In the genomic region with DNA sequence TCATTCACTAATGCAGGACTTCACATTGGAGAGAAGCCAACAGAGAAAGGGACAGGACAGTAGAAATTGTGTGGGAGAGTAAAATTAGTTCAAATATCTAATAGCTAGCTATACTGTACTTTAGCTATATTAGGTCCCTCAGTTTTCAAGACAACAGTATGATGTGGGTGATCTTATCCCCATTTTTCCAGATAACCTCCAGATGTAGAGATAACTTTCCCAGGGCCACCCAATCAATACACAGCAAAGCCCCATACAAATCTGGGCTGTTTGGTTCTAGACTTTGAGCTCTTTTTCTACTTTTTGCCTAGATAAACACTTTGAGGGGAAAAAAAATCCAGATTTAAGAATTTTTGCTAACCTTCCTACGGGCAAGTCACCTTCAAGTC, we compare ENCODE assay signal across 8 cellular contexts. TPM values are rescaled to one million over a fixed set of nuclear protein-coding genes. Genes with fewer than 3 reads are reported as not detected.
A peak's percentile ranks its signal among the peaks of the same experiment; 100 is the strongest.
DNase-seq lines count a peak whose midpoint lies in the region; ATAC-seq and TF ChIP-seq lines count a peak whose summit lies in the region.

No MANE protein-coding gene starts in this region.

- H2AK5ac ChIP-seq in neuronal stem cell (ENCODE audit: low read depth, low read length), result no peak overlapping the region

- no peak overlapping the region for H2BK120ac ChIP-seq in neuronal stem cell (ENCODE audit: low read depth, low read length)

- no peak overlapping the region for H2BK15ac ChIP-seq in neuronal stem cell (ENCODE audit: low read length)

- no peaks in the 10 kb centered on the region for H3K79me2 ChIP-seq in MM.1S (ENCODE audit: low read length)

- H3K9me3 ChIP-seq in CD4-positive, CD25-positive, alpha-beta regulatory T cell (ENCODE audit: control insufficient read depth in 2 of 2, low read length in 2 of 2), result peaks cover 5 to 8% of the 10 kb centered on the region in 2 experiments
- no peaks in the 10 kb centered on the region for H3K9me3 ChIP-seq in MM.1S (replicated peaks; ENCODE audit: insufficient read depth, low read length)
- no peaks in the 10 kb centered on the region for H3K9me3 ChIP-seq in neuronal stem cell (replicated peaks in 1 of 2; ENCODE audit: control insufficient read depth in 2 of 2, insufficient read depth in 1 of 2, low read depth in 1 of 2, low read length in 2 of 2)

- no peaks in the 10 kb centered on the region for H3F3A ChIP-seq in MM.1S (ENCODE audit: insufficient read depth, low read length)

- H2AFZ ChIP-seq in MM.1S (ENCODE audit: low read length) (peak overlapping the region; percentile 91), neuronal stem cell (ENCODE audit: low read length) (peak overlapping the region; percentile 89)

- peak overlapping the region; percentile 98 for H3K4me3 ChIP-seq in CD4-positive, CD25-positive, alpha-beta regulatory T cell (ENCODE audit: low read depth, low read length)
- H3K4me3 ChIP-seq in MM.1S (ENCODE audit: low read length), result peak overlapping the region; percentile 80
- peak overlapping the region in 1 of 2 donors; percentile 72 for H3K4me3 ChIP-seq in neuronal stem cell (ENCODE audit: low read length in 2 of 2)

- no peaks in the 10 kb centered on the region for H4K20me1 ChIP-seq in MM.1S (ENCODE audit: insufficient read depth, low read length)

- H3K36me3 ChIP-seq in CD4-positive, CD25-positive, alpha-beta regulatory T cell (ENCODE audit: control insufficient read depth, insufficient read depth, low read length), result no peaks in the 10 kb centered on the region
- no peaks in the 10 kb centered on the region for H3K36me3 ChIP-seq in MM.1S (replicated peaks; ENCODE audit: insufficient read depth, low read length)
- H3K36me3 ChIP-seq in neuronal stem cell (replicated peaks in 1 of 2; ENCODE audit: control insufficient read depth in 2 of 2, insufficient read depth in 2 of 2, low read length in 2 of 2), result peaks cover 4 to 30% of the 10 kb centered on the region in 2 donors

- H3K14ac ChIP-seq in neuronal stem cell (ENCODE audit: low read length), result no peak overlapping the region

- peak overlapping the region; percentile 88 to 97 (median 91) for H3K4me3 Mint-ChIP-seq in CD4-positive, CD25-positive, alpha-beta regulatory T cell
- H3K4me3 Mint-ChIP-seq in effector memory CD8-positive, alpha-beta T cell, result peak overlapping the region; percentile 98

- peaks cover 4 to 22% (median 14%) of the 10 kb centered on the region in 4 donors for H3K4me1 Mint-ChIP-seq in CD4-positive, CD25-positive, alpha-beta regulatory T cell
- peaks cover 11 to 20% of the 10 kb centered on the region in 2 donors for H3K4me1 Mint-ChIP-seq in effector memory CD8-positive, alpha-beta T cell (ENCODE audit: low read depth in 2 of 2)

- peak overlapping the region; percentile 62 for H3K9ac ChIP-seq in MM.1S (ENCODE audit: low read length)
- no peak overlapping the region for H3K9ac ChIP-seq in neuronal stem cell (ENCODE audit: low read depth, low read length, poor library complexity)

- peaks cover 2% of the 10 kb centered on the region for H3K36me3 Mint-ChIP-seq in CD4-positive, CD25-positive, alpha-beta regulatory T cell
- peaks cover 9% of the 10 kb centered on the region for H3K36me3 Mint-ChIP-seq in effector memory CD8-positive, alpha-beta T cell (ENCODE audit: insufficient read depth)

- H3K4me2 ChIP-seq in MM.1S (ENCODE audit: low read depth, low read length) (peak overlapping the region; percentile 61), neuronal stem cell (ENCODE audit: insufficient read depth, low read length, poor library complexity, severe bottlenecking) (peak overlapping the region; percentile 26)

- H3K9me3 Mint-ChIP-seq in CD4-positive, CD25-positive, alpha-beta regulatory T cell, result peaks cover 0 to 20% (median 7%) of the 10 kb centered on the region in 7 donors
- H3K9me3 Mint-ChIP-seq in effector memory CD8-positive, alpha-beta T cell, result no peaks in the 10 kb centered on the region

- no peaks in the 10 kb centered on the region for H3K79me1 ChIP-seq in neuronal stem cell (ENCODE audit: low read depth, low read length)

- ATAC-seq in CD4-positive, CD25-positive, alpha-beta regulatory T cell (ENCODE audit: low read depth in 2 of 2), result no peak
- no peak for ATAC-seq in effector memory CD8-positive, alpha-beta T cell (replicated peaks)
- ATAC-seq in HG02938 (IDR thresholded peaks at IDR 0.05; ENCODE audit: unreplicated experiment) (no peak), GM19467 (IDR thresholded peaks at IDR 0.05; ENCODE audit: unreplicated experiment) (no peak)

- no peak overlapping the region for H4K91ac ChIP-seq in neuronal stem cell (ENCODE audit: low read depth, low read length, poor library complexity)

- no peak overlapping the region for H3K18ac ChIP-seq in neuronal stem cell (ENCODE audit: low read length)

- no peaks in the 10 kb centered on the region for H3K27me3 ChIP-seq in CD4-positive, CD25-positive, alpha-beta regulatory T cell (ENCODE audit: control insufficient read depth, insufficient read depth, low read length)
- H3K27me3 ChIP-seq in MM.1S (replicated peaks; ENCODE audit: insufficient read depth, low read length), result no peaks in the 10 kb centered on the region
- H3K27me3 ChIP-seq in neuronal stem cell (ENCODE audit: control insufficient read depth in 3 of 3, insufficient read depth in 3 of 3, low read depth in 1 of 3, low read length in 3 of 3), result peaks cover 0 to 3% (median 0%) of the 10 kb centered on the region in 3 experiments

- no CpG with 5 or more reads among the region's 1 CpG for WGBS in neuronal stem cell (ENCODE audit: extremely low coverage in 2 of 2, insufficient read length in 2 of 2, insufficient replicate concordance in 1 of 2), 2 donors

- H3K27me3 Mint-ChIP-seq in CD4-positive, CD25-positive, alpha-beta regulatory T cell, result peaks cover 10% of the 10 kb centered on the region
- no peaks in the 10 kb centered on the region for H3K27me3 Mint-ChIP-seq in effector memory CD8-positive, alpha-beta T cell

- no peak overlapping the region for H2BK12ac ChIP-seq in neuronal stem cell (ENCODE audit: low read length)

- H3K27ac ChIP-seq in CD4-positive, CD25-positive, alpha-beta regulatory T cell (ENCODE audit: insufficient read depth, low read length, poor library complexity, severe bottlenecking), result peak overlapping the region; percentile 65
- H3K27ac ChIP-seq in MM.1S (ENCODE audit: low read length) (no peak overlapping the region), neuronal stem cell (replicated peaks; ENCODE audit: low read length) (no peak overlapping the region)

- H4K8ac ChIP-seq in neuronal stem cell (ENCODE audit: low read depth, low read length), result no peak overlapping the region

- no peak overlapping the region for H2BK5ac ChIP-seq in neuronal stem cell (ENCODE audit: low read length)

- TF ChIP-seq CTCF in MM.1S (IDR thresholded peaks at IDR 0.05; ENCODE audit: low read length), result no peak

- no peaks in the 10 kb centered on the region for H3K9me2 ChIP-seq in MM.1S (replicated peaks; ENCODE audit: insufficient read depth, low read length)

- no peak overlapping the region for H3K23ac ChIP-seq in neuronal stem cell (ENCODE audit: low read depth, low read length, poor library complexity)

- H3K27ac Mint-ChIP-seq in CD4-positive, CD25-positive, alpha-beta regulatory T cell, result peak overlapping the region; percentile 57 to 95 (median 87)
- H3K27ac Mint-ChIP-seq in effector memory CD8-positive, alpha-beta T cell, result peak overlapping the region; percentile 98 to 99

- DNase-seq in CD4-positive, CD25-positive, alpha-beta regulatory T cell, result no peak
- DNase-seq in MM.1S (no peak), neuronal stem cell (ENCODE audit: low spot score) (no peak), Ammon's horn (ENCODE audit: low spot score) (no peak)
- no peak for DNase-seq in effector memory CD8-positive, alpha-beta T cell
- no peak for DNase-seq in stimulated activated CD4-positive, alpha-beta T cell treated with anti-CD3 and anti-CD28 coated beads, Interleukin-2, amount 100 ng/mL, for 24 hours

- H3K4me1 ChIP-seq in CD4-positive, CD25-positive, alpha-beta regulatory T cell (ENCODE audit: control insufficient read depth, insufficient read depth, low read length, poor library complexity, severe bottlenecking), result peaks cover 21% of the 10 kb centered on the region
- H3K4me1 ChIP-seq in MM.1S (ENCODE audit: low read length), result no peaks in the 10 kb centered on the region
- no peaks in the 10 kb centered on the region for H3K4me1 ChIP-seq in neuronal stem cell (ENCODE audit: control insufficient read depth in 2 of 2, insufficient read depth in 1 of 2, low read depth in 1 of 2, low read length in 2 of 2)

- no peak overlapping the region for H3K4ac ChIP-seq in neuronal stem cell (ENCODE audit: low read length)

RNA-seq across cellular contexts. Expression of a gene that starts 0.5 kb away (rescaled TPM):
- total RNA-seq in CD4-positive, CD25-positive, alpha-beta regulatory T cell, result 2.9 TPM
- polyA plus RNA-seq in CD4-positive, CD25-positive, alpha-beta regulatory T cell, result under 1 TPM in 3 of 4 donors, not detected in 1; 0.44 to 0.75 (median 0.52) TPM
- polyA plus RNA-seq in neuronal stem cell (2013, experiment 1 of 2), result 25.0 TPM
- 27.1 TPM for polyA plus RNA-seq in neuronal stem cell (2013, experiment 2 of 2)

RNA-seq across cellular contexts. Expression of a gene that starts 56.3 kb away (rescaled TPM):
- total RNA-seq in CD4-positive, CD25-positive, alpha-beta regulatory T cell, result 27.2 TPM
- polyA plus RNA-seq in CD4-positive, CD25-positive, alpha-beta regulatory T cell, result 10 to 100 TPM; 34.9 to 49.1 (median 41.5) TPM
- polyA plus RNA-seq in neuronal stem cell (2013, experiment 1 of 2), result 17.2 TPM
- polyA plus RNA-seq in neuronal stem cell (2013, experiment 2 of 2), result 15.1 TPM
